In the genomic region with DNA sequence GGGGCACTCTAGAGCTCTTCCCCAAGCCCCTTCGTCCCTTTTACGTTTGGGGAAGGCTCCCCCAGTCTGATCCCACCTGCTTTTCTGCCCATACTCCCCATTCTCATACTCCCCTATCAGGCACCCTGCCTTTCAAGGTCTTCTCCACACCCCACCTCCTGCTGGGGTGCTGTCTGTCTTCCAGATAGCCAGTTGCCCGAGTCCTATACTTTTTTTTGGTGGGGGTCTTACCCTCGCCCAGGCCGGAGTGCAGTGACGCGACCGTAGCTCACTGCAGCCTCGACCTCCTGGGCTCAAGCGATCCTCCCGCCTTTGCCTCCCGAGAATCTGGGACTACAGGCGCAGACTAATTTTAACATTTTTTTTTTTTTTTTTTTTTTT, we compare ENCODE assay signal across 8 cellular contexts. TPM values are rescaled to one million over a fixed set of nuclear protein-coding genes. Genes with fewer than 3 reads are reported as not detected.
DNase-seq lines count a peak whose midpoint lies in the region; ATAC-seq and TF ChIP-seq lines count a peak whose summit lies in the region.

No MANE protein-coding gene starts in this region.

- intact Hi-C loops in Caco-2 (cut with micrococcal nuclease; ENCODE audit: unreplicated experiment), result loop anchor here (2.0 kb wide), 2 partner anchors 31 to 115 kb away; a partner anchor contains a TSS

- H3K27ac Mint-ChIP-seq in Caco-2 (ENCODE audit: unreplicated experiment), result peak overlapping the region; percentile 100
- H3K27ac Mint-ChIP-seq in osteocyte (ENCODE audit: unreplicated experiment), result peak overlapping the region; percentile 83

- H3K27me3 Mint-ChIP-seq in Caco-2 (ENCODE audit: insufficient read depth, unreplicated experiment), result no peaks in the 10 kb centered on the region
- H3K27me3 Mint-ChIP-seq in osteocyte (ENCODE audit: unreplicated experiment), result no peaks in the 10 kb centered on the region

- H3K36me3 Mint-ChIP-seq in Caco-2 (ENCODE audit: insufficient read depth, unreplicated experiment), result peaks cover 68% of the 10 kb centered on the region
- H3K36me3 Mint-ChIP-seq in osteocyte (ENCODE audit: unreplicated experiment), result peaks cover 3% of the 10 kb centered on the region

- no peak for TF ChIP-seq POLR2A in GM18505 (IDR thresholded peaks at IDR 0.05; ENCODE audit: borderline replicate concordance, extremely low read depth, insufficient read depth, insufficient read length)

- BruUV-seq in Caco-2 (replicated peaks; lab: Mats Ljungman, UMichigan), result TSS peak; percentile 48

- H3K36me3 ChIP-seq in Caco-2 (ENCODE audit: control insufficient read depth, insufficient read depth, low read length), result peaks cover 9% of the 10 kb centered on the region
- H3K36me3 ChIP-seq in MG63, result peaks cover 3% of the 10 kb centered on the region; the same call in 1 of the 2 replicates
- H3K36me3 ChIP-seq in endocrine pancreas (ENCODE audit: control insufficient read depth, insufficient read depth, low read length), result no peaks in the 10 kb centered on the region

- CTCF ChIA-PET in Caco-2 (lab: Charles Lee), result interaction anchor here (0.7 to 1.5 kb wide), 4 partner anchors 54 to 112 kb away, joined by 3 to 5 read pairs (median 4); no protein-coding TSS in a partner anchor

- DNase-seq in Caco-2, result no peak
- DNase-seq in MG63, result peak; percentile 4
- DNase-seq in osteocyte (ENCODE audit: extremely low spot score, unreplicated experiment), result no peak
- DNase-seq in glomerular visceral epithelial cell (ENCODE audit: extremely low spot score), result no peak
- no peak for DNase-seq in G401 (ENCODE audit: low spot score)

- peaks cover 28% of the 10 kb centered on the region for H3K4me1 Mint-ChIP-seq in Caco-2 (ENCODE audit: low read depth, unreplicated experiment)
- peaks cover 38% of the 10 kb centered on the region for H3K4me1 Mint-ChIP-seq in osteocyte (ENCODE audit: unreplicated experiment)

- POLR2A ChIA-PET in Caco-2 (lab: Charles Lee), result interaction anchor here (0.5 to 6.5 kb wide), 10 partner anchors 10 to 240 kb away, joined by 3 to 127 read pairs (median 5); a partner anchor contains a TSS

- no peaks in the 10 kb centered on the region for H3K27me3 ChIP-seq in Caco-2 (replicated peaks; ENCODE audit: control insufficient read depth, insufficient read depth, low read length)
- H3K27me3 ChIP-seq in MG63, result no peaks in the 10 kb centered on the region
- no peaks in the 10 kb centered on the region for H3K27me3 ChIP-seq in endocrine pancreas (ENCODE audit: control insufficient read depth, insufficient read depth, low read length)

- no peak for ATAC-seq in GM18505 (IDR thresholded peaks at IDR 0.05; ENCODE audit: unreplicated experiment)
- no peak for ATAC-seq in activated CD4-positive, CD25-positive, alpha-beta regulatory T cell treated with anti-CD3 and anti-CD28 coated beads, Interleukin-2, amount 50 U/mL, for 24 hours

- in situ Hi-C loops in G401 (cut with HindIII; ENCODE audit: low sequenced_read_pairs), result no loop called here

- H3K4me3 ChIP-seq in Caco-2 (ENCODE audit: low read depth, low read length), result peak overlapping the region; percentile 49
- peak overlapping the region; percentile 67 for H3K4me3 ChIP-seq in MG63
- H3K4me3 ChIP-seq in endocrine pancreas (ENCODE audit: control insufficient read depth, insufficient read depth, low read length), result no peak overlapping the region

- H3K4me3 Mint-ChIP-seq in Caco-2 (ENCODE audit: unreplicated experiment) (peak overlapping the region; percentile 98), osteocyte (ENCODE audit: unreplicated experiment) (peak overlapping the region; percentile 94)

- H3K9ac ChIP-seq in endocrine pancreas (ENCODE audit: control insufficient read depth, insufficient read depth, low read length), result peak overlapping the region; percentile 92

- H3K9me3 ChIP-seq in Caco-2 (no peaks in the 10 kb centered on the region), MG63 (no peaks in the 10 kb centered on the region), endocrine pancreas (ENCODE audit: control insufficient read depth, low read length) (no peaks in the 10 kb centered on the region)

- H3K9me3 Mint-ChIP-seq in Caco-2 (ENCODE audit: unreplicated experiment) (no peaks in the 10 kb centered on the region), osteocyte (ENCODE audit: unreplicated experiment) (no peaks in the 10 kb centered on the region)

- TF ChIP-seq CTCF in Caco-2 (IDR thresholded peaks at IDR 0.05; ENCODE audit: insufficient read depth in 1 of 2, low read depth in 1 of 2, low read length in 1 of 2, severe bottlenecking in 1 of 2, unreplicated experiment in 1 of 2), result no peak
- no peak for TF ChIP-seq CTCF in osteocyte (IDR thresholded peaks at IDR 0.05)

- peaks cover 50% of the 10 kb centered on the region for H3K4me1 ChIP-seq in Caco-2
- no peaks in the 10 kb centered on the region for H3K4me1 ChIP-seq in endocrine pancreas (ENCODE audit: control insufficient read depth, insufficient read depth, low read length)

RNA-seq across cellular contexts. Expression of a gene that starts 0.8 kb away (rescaled TPM):
- total RNA-seq in Caco-2 (2022) (38.9 and 47.2 TPM in 2 replicates), osteocyte (14.0 and 17.4 TPM in 2 replicates)
- 5.0 and 16.7 TPM in 2 replicates for total RNA-seq in MG63 (2014; rRNA removed; shearing (Covaris generic); ENCODE audit: low replicate concordance)
- total RNA-seq in G401 (2014; rRNA removed; shearing (Covaris generic)), result 34.2 and 41.1 TPM in 2 replicates

RNA-seq across cellular contexts. Expression of a gene that starts 19.9 kb away (rescaled TPM):
- 26.4 and 28.6 TPM in 2 replicates for total RNA-seq in Caco-2 (2022)
- total RNA-seq in MG63 (2014; rRNA removed; shearing (Covaris generic); ENCODE audit: low replicate concordance), result 3.8 and 7.8 TPM in 2 replicates
- total RNA-seq in osteocyte, result 21.7 and 24.0 TPM in 2 replicates
- 2.5 and 6.5 TPM in 2 replicates for total RNA-seq in G401 (2014; rRNA removed; shearing (Covaris generic))

RNA-seq across cellular contexts. Expression of a gene that starts 30.7 kb away (rescaled TPM):
- 19.6 and 21.0 TPM in 2 replicates for total RNA-seq in Caco-2 (2022)
- not detected in 2 replicates for total RNA-seq in MG63 (2014; rRNA removed; shearing (Covaris generic); ENCODE audit: low replicate concordance)
- not detected in 2 replicates for total RNA-seq in osteocyte
- total RNA-seq in G401 (2014; rRNA removed; shearing (Covaris generic)), result not detected in 2 replicates

RNA-seq across cellular contexts. Expression of a gene that starts 56.0 kb away (rescaled TPM):
- total RNA-seq in Caco-2 (2022) (138 and 144 TPM in 2 replicates), osteocyte (47.2 and 56.7 TPM in 2 replicates)
- 88.8 and 104 TPM in 2 replicates for total RNA-seq in MG63 (2014; rRNA removed; shearing (Covaris generic); ENCODE audit: low replicate concordance)
- total RNA-seq in G401 (2014; rRNA removed; shearing (Covaris generic)), result 203 and 204 TPM in 2 replicates

RNA-seq across cellular contexts. Expression of a gene that starts 56.1 kb away (rescaled TPM):
- total RNA-seq in Caco-2 (2022) (15.5 and 15.9 TPM in 2 replicates), osteocyte (13.8 and 14.5 TPM in 2 replicates)
- total RNA-seq in MG63 (2014; rRNA removed; shearing (Covaris generic); ENCODE audit: low replicate concordance), result 5.6 and 6.8 TPM in 2 replicates
- 12.4 and 19.6 TPM in 2 replicates for total RNA-seq in G401 (2014; rRNA removed; shearing (Covaris generic))

Comparison
In these comparisons a context has a peak if more than half of its experiments do, and no peak if none do; other contexts are left out.
1. RNA of a gene that starts 30.7 kb away (total RNA-seq): 19.6 to 21.0 TPM in Caco-2; not detected in MG63, not detected in osteocyte and not detected in G401; every median in the first group is over 10 times any median in the second.